29 cellular contexts compared by ENCODE assay signal in genomic region chr4:121477079-121477478, GRCh38.
"Had no signal": no experiment of that assay in that cellular context is flagged by ENCODE, and none has a peak within 500 bp of the region (broad histone marks: within the 10 kb centered on the region; RNA-seq: fewer than 3 reads in every experiment).

No MANE protein-coding gene starts in this region.

- FAIRE-seq: colon, endometrium, endothelial cell of umbilical vein, frontal cortex had no signal

- H3K27ac Mint-ChIP-seq: dendritic cell treated with granulocyte-macrophage colony-stimulating factor and Interleukin-4, amounts not matched to agents 40 ng/mL and 50 ng/mL, for 4 days; effector memory CD8-positive, alpha-beta T cell; endodermal cell had no signal

- H3K9me3 Mint-ChIP-seq: dendritic cell treated with granulocyte-macrophage colony-stimulating factor and Interleukin-4, amounts not matched to agents 40 ng/mL and 50 ng/mL, for 4 days; effector memory CD8-positive, alpha-beta T cell had no signal

- H3K4me1 ChIP-seq: colonic mucosa, esophagus muscularis mucosa, esophagus squamous epithelium, foreskin keratinocyte, gastrocnemius medialis, gastroesophageal sphincter, heart left ventricle, heart right ventricle had no signal

- H3K4me3 ChIP-seq: colonic mucosa, coronary artery, dorsolateral prefrontal cortex, esophagus muscularis mucosa, esophagus squamous epithelium, gastrocnemius medialis, gastroesophageal sphincter, heart left ventricle, heart right ventricle had no signal

- H3K27me3 Mint-ChIP-seq: dendritic cell treated with granulocyte-macrophage colony-stimulating factor and Interleukin-4, amounts not matched to agents 40 ng/mL and 50 ng/mL, for 4 days had no signal

- H3K4me3 Mint-ChIP-seq: dendritic cell treated with granulocyte-macrophage colony-stimulating factor and Interleukin-4, amounts not matched to agents 40 ng/mL and 50 ng/mL, for 4 days; effector memory CD8-positive, alpha-beta T cell; endodermal cell had no signal

- H3K36me3 ChIP-seq: colonic mucosa, esophagus muscularis mucosa, esophagus squamous epithelium, gastrocnemius medialis, gastroesophageal sphincter, heart left ventricle, heart right ventricle had no signal

- DNase-seq: colonic mucosa; cortex of kidney; dermis blood vessel endothelial cell; dorsolateral prefrontal cortex; effector CD4-positive, alpha-beta T cell; effector CD8-positive, alpha-beta T cell; effector memory CD4-positive, alpha-beta T cell; effector memory CD8-positive, alpha-beta T cell; endodermal cell; erythroblast; esophagus squamous epithelium; foreskin fibroblast; foreskin keratinocyte; foreskin melanocyte; gastrocnemius medialis; glutamatergic neuron; head of caudate nucleus; heart left ventricle; heart right ventricle had no signal

- H3K27ac ChIP-seq: colonic mucosa, coronary artery, dorsolateral prefrontal cortex, epithelial cell of prostate, esophagus muscularis mucosa, esophagus squamous epithelium, foreskin keratinocyte, gastrocnemius medialis, gastroesophageal sphincter, heart left ventricle, heart right ventricle had no signal

- H3K4me1 Mint-ChIP-seq: endodermal cell had no signal

- ATAC-seq: effector memory CD8-positive, alpha-beta T cell; esophagus mucosa; foreskin keratinocyte; gastrocnemius medialis; gastroesophageal sphincter; heart left ventricle; heart right ventricle had no signal

- H3K9me3 ChIP-seq: colonic mucosa, esophagus muscularis mucosa, esophagus squamous epithelium, gastrocnemius medialis, gastroesophageal sphincter, heart left ventricle had no signal

- H3K27me3 ChIP-seq: colonic mucosa, dorsolateral prefrontal cortex, esophagus muscularis mucosa, esophagus squamous epithelium, foreskin keratinocyte, gastrocnemius medialis, gastroesophageal sphincter, heart left ventricle, heart right ventricle had no signal
